In genomic region chr10:63917363-63917762, GRCh38 we compare ENCODE assay signal across 15 cellular contexts.
"Had no signal": no experiment of that assay in that cellular context is flagged by ENCODE, and none has a peak within 500 bp of the region (broad histone marks: within the 10 kb centered on the region; RNA-seq: fewer than 3 reads in every experiment).

No MANE protein-coding gene starts in this region.

- DNase-seq: activated CD4-positive, alpha-beta T cell treated with anti-CD3 and anti-CD28 coated beads, Interleukin-2, amount 50 U/mL, for 1 hour; activated CD8-positive, alpha-beta memory T cell treated with anti-CD3 and anti-CD28 coated beads for 24 hours; activated naive CD4-positive, alpha-beta T cell; activated naive CD8-positive, alpha-beta T cell treated with anti-CD3 and anti-CD28 coated beads, Interleukin-2, amount 10 ng/mL, durations not matched to agents 7 days and 5 days; anterior cingulate cortex; cerebellar nuclear complex; effector memory CD8-positive, alpha-beta T cell; foreskin keratinocyte; heart right ventricle; naive thymus-derived CD4-positive, alpha-beta T cell; posterior cingulate gyrus; retina had no signal

- H3K27me3 ChIP-seq: foreskin keratinocyte, heart right ventricle, neutrophil had no signal

- H3K4me1 Mint-ChIP-seq: activated naive CD8-positive, alpha-beta T cell treated with anti-CD3 and anti-CD28 coated beads, Interleukin-2, amount 10 ng/mL, durations not matched to agents 7 days and 5 days; naive thymus-derived CD4-positive, alpha-beta T cell; stimulated activated effector memory CD8-positive, alpha-beta T cell treated with anti-CD3 and anti-CD28 coated beads, Interleukin-12 subunit alpha, Interleukin-12 subunit beta, amount 100 ng/mL, for 72 hours had no signal

- H3K27ac Mint-ChIP-seq: activated naive CD8-positive, alpha-beta T cell treated with anti-CD3 and anti-CD28 coated beads, Interleukin-2, amount 10 ng/mL, durations not matched to agents 7 days and 5 days; dendritic cell treated with granulocyte-macrophage colony-stimulating factor and Interleukin-4, amounts not matched to agents 40 ng/mL and 50 ng/mL, for 4 days; effector memory CD8-positive, alpha-beta T cell; naive thymus-derived CD4-positive, alpha-beta T cell; stimulated activated effector memory CD8-positive, alpha-beta T cell treated with anti-CD3 and anti-CD28 coated beads, Interleukin-12 subunit alpha, Interleukin-12 subunit beta, amount 100 ng/mL, for 72 hours had no signal

- H3K36me3 Mint-ChIP-seq: activated naive CD8-positive, alpha-beta T cell treated with anti-CD3 and anti-CD28 coated beads, Interleukin-2, amount 10 ng/mL, durations not matched to agents 7 days and 5 days; naive thymus-derived CD4-positive, alpha-beta T cell; stimulated activated effector memory CD8-positive, alpha-beta T cell treated with anti-CD3 and anti-CD28 coated beads, Interleukin-12 subunit alpha, Interleukin-12 subunit beta, amount 100 ng/mL, for 72 hours had no signal

- H3K4me3 ChIP-seq: heart right ventricle had no signal

- H3K4me1 ChIP-seq: foreskin keratinocyte had no signal

- H3K9me3 Mint-ChIP-seq: activated naive CD8-positive, alpha-beta T cell treated with anti-CD3 and anti-CD28 coated beads, Interleukin-2, amount 10 ng/mL, durations not matched to agents 7 days and 5 days; dendritic cell treated with granulocyte-macrophage colony-stimulating factor and Interleukin-4, amounts not matched to agents 40 ng/mL and 50 ng/mL, for 4 days; effector memory CD8-positive, alpha-beta T cell; stimulated activated effector memory CD8-positive, alpha-beta T cell treated with anti-CD3 and anti-CD28 coated beads, Interleukin-12 subunit alpha, Interleukin-12 subunit beta, amount 100 ng/mL, for 72 hours had no signal

- H3K27ac ChIP-seq: foreskin keratinocyte, heart right ventricle, neutrophil had no signal

- H3K4me3 Mint-ChIP-seq: activated naive CD8-positive, alpha-beta T cell treated with anti-CD3 and anti-CD28 coated beads, Interleukin-2, amount 10 ng/mL, durations not matched to agents 7 days and 5 days; dendritic cell treated with granulocyte-macrophage colony-stimulating factor and Interleukin-4, amounts not matched to agents 40 ng/mL and 50 ng/mL, for 4 days; effector memory CD8-positive, alpha-beta T cell; naive thymus-derived CD4-positive, alpha-beta T cell; stimulated activated effector memory CD8-positive, alpha-beta T cell treated with anti-CD3 and anti-CD28 coated beads, Interleukin-12 subunit alpha, Interleukin-12 subunit beta, amount 100 ng/mL, for 72 hours had no signal

- H3K36me3 ChIP-seq: heart right ventricle, neutrophil had no signal

- H3K9me3 ChIP-seq: neutrophil had no signal
